1 cellular context compared by ENCODE assay signal in the genomic region with DNA sequence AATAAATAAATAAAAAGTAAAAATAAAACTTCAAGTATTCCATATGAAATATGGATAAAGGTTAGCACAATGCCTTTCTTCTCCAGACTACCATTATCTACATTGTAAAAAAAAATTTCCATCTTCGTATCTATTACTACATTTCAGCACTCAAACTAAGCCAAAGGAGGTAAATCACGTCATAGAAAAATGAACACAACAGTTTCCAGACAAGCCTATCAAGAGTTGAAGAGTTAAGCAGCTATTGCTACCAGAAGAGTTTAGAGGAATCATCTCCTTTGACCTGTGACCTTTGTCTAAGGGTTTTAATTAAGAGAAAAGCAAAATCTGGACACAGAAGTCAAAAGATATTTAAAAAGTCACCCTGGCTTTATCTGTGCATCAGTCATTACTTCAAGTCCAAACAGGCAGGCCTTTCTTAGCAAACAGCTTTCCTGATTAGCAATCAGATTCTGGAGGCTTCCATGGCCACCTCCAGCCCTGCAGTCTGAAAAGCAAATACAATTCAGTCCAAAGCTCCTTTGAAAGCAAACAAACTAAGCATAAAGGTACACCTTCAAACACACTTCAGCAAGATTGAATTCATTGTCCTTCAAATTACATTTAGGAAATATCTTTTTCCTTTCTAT.
TF ChIP-seq lines count a peak whose summit lies in the region.

No MANE protein-coding gene starts in this region.

TF ChIP-seq in HepG2, 621 proteins besides CTCF, POLR2A, EP300 and RAD21 (continued from another document and continues in another):
- TF ChIP-seq ZNF878 (CRISPR knock-in tag; IDR thresholded peaks at IDR 0.05) (peak; percentile 68; the same call in 1 of the 2 replicates), HMG20A (CRISPR knock-in tag; IDR thresholded peaks at IDR 0.05; ENCODE audit: borderline replicate concordance) (peak; percentile 96), HOXD1 (CRISPR knock-in tag; IDR thresholded peaks at IDR 0.05) (peak; percentile 80), NCOA2 (CRISPR knock-in tag; IDR thresholded peaks at IDR 0.05) (peak; percentile 90), GATAD2A (CRISPR knock-in tag; IDR thresholded peaks at IDR 0.05) (peak; percentile 96), ZFX (CRISPR knock-in tag; IDR thresholded peaks at IDR 0.05; ENCODE audit: low read depth) (peak; percentile 18; the same call in 1 of the 2 replicates), PRDM15 (CRISPR knock-in tag; IDR thresholded peaks at IDR 0.05) (peak; percentile 86), HOXA3 (CRISPR knock-in tag; IDR thresholded peaks at IDR 0.05) (peak; percentile 62; the same call in 1 of the 2 replicates), ZMYM2 (CRISPR knock-in tag; IDR thresholded peaks at IDR 0.05) (0 out of 2 replicates have a peak, but pooled peaks have one; percentile 27), TCF7L2 (IDR thresholded peaks at IDR 0.05; ENCODE audit: low read depth, low read length) (0 out of 2 replicates have a peak, but pooled peaks have one; percentile 24), PITX1 (CRISPR knock-in tag; IDR thresholded peaks at IDR 0.05) (peak; percentile 91), ZNF614 (CRISPR knock-in tag; IDR thresholded peaks at IDR 0.05; ENCODE audit: borderline replicate concordance) (peak; percentile 62), KLF12 (CRISPR knock-in tag; IDR thresholded peaks at IDR 0.05; ENCODE audit: borderline replicate concordance) (no peak), CEBPB (IDR thresholded peaks at IDR 0.05; ENCODE audit: borderline replicate concordance, low read depth, low read length) (no peak), DPF2 (CRISPR knock-in tag; IDR thresholded peaks at IDR 0.05; ENCODE audit: borderline replicate concordance, low read depth) (peak; percentile 87), ARID3A (IDR thresholded peaks at IDR 0.05; ENCODE audit: low read depth, low read length) (peak; percentile 87), RCOR2 (CRISPR knock-in tag; IDR thresholded peaks at IDR 0.05) (peak; percentile 73), ZFP41 (CRISPR knock-in tag; IDR thresholded peaks at IDR 0.05; ENCODE audit: borderline replicate concordance) (no peak), MIXL1 (CRISPR knock-in tag; IDR thresholded peaks at IDR 0.05) (peak; percentile 91), ZNF572 (CRISPR knock-in tag; IDR thresholded peaks at IDR 0.05) (no peak), ARID2 (CRISPR knock-in tag; IDR thresholded peaks at IDR 0.05; ENCODE audit: borderline replicate concordance) (no peak), GABPA (IDR thresholded peaks at IDR 0.05; ENCODE audit: low read depth, low read length) (no peak), GABPA (CRISPR knock-in tag; IDR thresholded peaks at IDR 0.05; ENCODE audit: low read depth) (0 out of 2 replicates have a peak, but pooled peaks have one; percentile 24), TAF15 (IDR thresholded peaks at IDR 0.05; ENCODE audit: low read depth, low read length, poor library complexity, severe bottlenecking) (no peak), RXRA (CRISPR knock-in tag; IDR thresholded peaks at IDR 0.05) (peak; percentile 38; the same call in 1 of the 2 replicates), SAP130 (CRISPR knock-in tag; IDR thresholded peaks at IDR 0.05; ENCODE audit: low read depth) (peak; percentile 64), SMAD3 (CRISPR knock-in tag; IDR thresholded peaks at IDR 0.05) (peak; percentile 85), BCL6 (CRISPR knock-in tag; IDR thresholded peaks at IDR 0.05) (peak; percentile 88), ZFP82 (CRISPR knock-in tag; IDR thresholded peaks at IDR 0.05; ENCODE audit: borderline replicate concordance) (no peak), ETV5 (CRISPR knock-in tag; IDR thresholded peaks at IDR 0.05; ENCODE audit: borderline replicate concordance) (peak; percentile 61; the same call in 1 of the 2 replicates), PHF20 (CRISPR knock-in tag; IDR thresholded peaks at IDR 0.05) (no peak), JDP2 (CRISPR knock-in tag; IDR thresholded peaks at IDR 0.05; ENCODE audit: borderline replicate concordance) (no peak), ZNF580 (CRISPR knock-in tag; IDR thresholded peaks at IDR 0.05; ENCODE audit: borderline replicate concordance, low read depth) (peak; percentile 48; the same call in 1 of the 2 replicates), DNMT3B (CRISPR knock-in tag; conservative IDR thresholded peaks at IDR 0.05) (0 out of 2 replicates have a peak, but pooled peaks have one; percentile 62), FOXK1 (CRISPR knock-in tag; IDR thresholded peaks at IDR 0.05; ENCODE audit: borderline replicate concordance, low read depth) (peak; percentile 48; the same call in 1 of the 2 replicates), ZNF432 (CRISPR knock-in tag; IDR thresholded peaks at IDR 0.05; ENCODE audit: borderline replicate concordance) (no peak), ZNF770 (CRISPR knock-in tag; IDR thresholded peaks at IDR 0.05) (0 out of 2 replicates have a peak, but pooled peaks have one; percentile 17), HOXA7 (CRISPR knock-in tag; IDR thresholded peaks at IDR 0.05) (no peak)
- TF ChIP-seq, protein P1, sequence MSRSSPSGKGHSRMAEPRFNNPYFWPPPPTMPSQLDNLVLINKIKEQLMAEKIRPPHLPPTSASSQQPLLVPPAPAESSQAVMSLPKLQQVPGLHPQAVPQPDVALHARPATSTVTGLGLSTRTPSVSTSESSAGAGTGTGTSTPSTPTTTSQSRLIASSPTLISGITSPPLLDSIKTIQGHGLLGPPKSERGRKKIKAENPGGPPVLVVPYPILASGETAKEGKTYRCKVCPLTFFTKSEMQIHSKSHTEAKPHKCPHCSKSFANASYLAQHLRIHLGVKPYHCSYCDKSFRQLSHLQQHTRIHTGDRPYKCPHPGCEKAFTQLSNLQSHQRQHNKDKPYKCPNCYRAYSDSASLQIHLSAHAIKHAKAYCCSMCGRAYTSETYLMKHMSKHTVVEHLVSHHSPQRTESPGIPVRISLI (CRISPR knock-in tag; IDR thresholded peaks at IDR 0.05; ENCODE audit: borderline replicate concordance): peak; percentile 38; the same call in 1 of the 2 replicates
- TF ChIP-seq, protein P2, sequence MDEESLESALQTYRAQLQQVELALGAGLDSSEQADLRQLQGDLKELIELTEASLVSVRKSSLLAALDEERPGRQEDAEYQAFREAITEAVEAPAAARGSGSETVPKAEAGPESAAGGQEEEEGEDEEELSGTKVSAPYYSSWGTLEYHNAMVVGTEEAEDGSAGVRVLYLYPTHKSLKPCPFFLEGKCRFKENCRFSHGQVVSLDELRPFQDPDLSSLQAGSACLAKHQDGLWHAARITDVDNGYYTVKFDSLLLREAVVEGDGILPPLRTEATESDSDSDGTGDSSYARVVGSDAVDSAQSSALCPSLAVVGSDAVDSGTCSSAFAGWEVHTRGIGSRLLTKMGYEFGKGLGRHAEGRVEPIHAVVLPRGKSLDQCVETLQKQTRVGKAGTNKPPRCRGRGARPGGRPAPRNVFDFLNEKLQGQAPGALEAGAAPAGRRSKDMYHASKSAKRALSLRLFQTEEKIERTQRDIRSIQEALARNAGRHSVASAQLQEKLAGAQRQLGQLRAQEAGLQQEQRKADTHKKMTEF (CRISPR knock-in tag; IDR thresholded peaks at IDR 0.05): peak; percentile 77
- TF ChIP-seq, protein P3, sequence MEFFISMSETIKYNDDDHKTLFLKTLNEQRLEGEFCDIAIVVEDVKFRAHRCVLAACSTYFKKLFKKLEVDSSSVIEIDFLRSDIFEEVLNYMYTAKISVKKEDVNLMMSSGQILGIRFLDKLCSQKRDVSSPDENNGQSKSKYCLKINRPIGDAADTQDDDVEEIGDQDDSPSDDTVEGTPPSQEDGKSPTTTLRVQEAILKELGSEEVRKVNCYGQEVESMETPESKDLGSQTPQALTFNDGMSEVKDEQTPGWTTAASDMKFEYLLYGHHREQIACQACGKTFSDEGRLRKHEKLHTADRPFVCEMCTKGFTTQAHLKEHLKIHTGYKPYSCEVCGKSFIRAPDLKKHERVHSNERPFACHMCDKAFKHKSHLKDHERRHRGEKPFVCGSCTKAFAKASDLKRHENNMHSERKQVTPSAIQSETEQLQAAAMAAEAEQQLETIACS (CRISPR knock-in tag; IDR thresholded peaks at IDR 0.05): no peak
- TF ChIP-seq, protein P4, sequence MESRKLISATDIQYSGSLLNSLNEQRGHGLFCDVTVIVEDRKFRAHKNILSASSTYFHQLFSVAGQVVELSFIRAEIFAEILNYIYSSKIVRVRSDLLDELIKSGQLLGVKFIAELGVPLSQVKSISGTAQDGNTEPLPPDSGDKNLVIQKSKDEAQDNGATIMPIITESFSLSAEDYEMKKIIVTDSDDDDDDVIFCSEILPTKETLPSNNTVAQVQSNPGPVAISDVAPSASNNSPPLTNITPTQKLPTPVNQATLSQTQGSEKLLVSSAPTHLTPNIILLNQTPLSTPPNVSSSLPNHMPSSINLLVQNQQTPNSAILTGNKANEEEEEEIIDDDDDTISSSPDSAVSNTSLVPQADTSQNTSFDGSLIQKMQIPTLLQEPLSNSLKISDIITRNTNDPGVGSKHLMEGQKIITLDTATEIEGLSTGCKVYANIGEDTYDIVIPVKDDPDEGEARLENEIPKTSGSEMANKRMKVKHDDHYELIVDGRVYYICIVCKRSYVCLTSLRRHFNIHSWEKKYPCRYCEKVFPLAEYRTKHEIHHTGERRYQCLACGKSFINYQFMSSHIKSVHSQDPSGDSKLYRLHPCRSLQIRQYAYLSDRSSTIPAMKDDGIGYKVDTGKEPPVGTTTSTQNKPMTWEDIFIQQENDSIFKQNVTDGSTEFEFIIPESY (CRISPR knock-in tag; IDR thresholded peaks at IDR 0.05): no peak
- TF ChIP-seq, protein P5, sequence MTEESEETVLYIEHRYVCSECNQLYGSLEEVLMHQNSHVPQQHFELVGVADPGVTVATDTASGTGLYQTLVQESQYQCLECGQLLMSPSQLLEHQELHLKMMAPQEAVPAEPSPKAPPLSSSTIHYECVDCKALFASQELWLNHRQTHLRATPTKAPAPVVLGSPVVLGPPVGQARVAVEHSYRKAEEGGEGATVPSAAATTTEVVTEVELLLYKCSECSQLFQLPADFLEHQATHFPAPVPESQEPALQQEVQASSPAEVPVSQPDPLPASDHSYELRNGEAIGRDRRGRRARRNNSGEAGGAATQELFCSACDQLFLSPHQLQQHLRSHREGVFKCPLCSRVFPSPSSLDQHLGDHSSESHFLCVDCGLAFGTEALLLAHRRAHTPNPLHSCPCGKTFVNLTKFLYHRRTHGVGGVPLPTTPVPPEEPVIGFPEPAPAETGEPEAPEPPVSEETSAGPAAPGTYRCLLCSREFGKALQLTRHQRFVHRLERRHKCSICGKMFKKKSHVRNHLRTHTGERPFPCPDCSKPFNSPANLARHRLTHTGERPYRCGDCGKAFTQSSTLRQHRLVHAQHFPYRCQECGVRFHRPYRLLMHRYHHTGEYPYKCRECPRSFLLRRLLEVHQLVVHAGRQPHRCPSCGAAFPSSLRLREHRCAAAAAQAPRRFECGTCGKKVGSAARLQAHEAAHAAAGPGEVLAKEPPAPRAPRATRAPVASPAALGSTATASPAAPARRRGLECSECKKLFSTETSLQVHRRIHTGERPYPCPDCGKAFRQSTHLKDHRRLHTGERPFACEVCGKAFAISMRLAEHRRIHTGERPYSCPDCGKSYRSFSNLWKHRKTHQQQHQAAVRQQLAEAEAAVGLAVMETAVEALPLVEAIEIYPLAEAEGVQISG (CRISPR knock-in tag; IDR thresholded peaks at IDR 0.05): peak; percentile 36; the same call in 1 of the 2 replicates
